ENCODE assay signal across 8 cellular contexts in the genomic region with DNA sequence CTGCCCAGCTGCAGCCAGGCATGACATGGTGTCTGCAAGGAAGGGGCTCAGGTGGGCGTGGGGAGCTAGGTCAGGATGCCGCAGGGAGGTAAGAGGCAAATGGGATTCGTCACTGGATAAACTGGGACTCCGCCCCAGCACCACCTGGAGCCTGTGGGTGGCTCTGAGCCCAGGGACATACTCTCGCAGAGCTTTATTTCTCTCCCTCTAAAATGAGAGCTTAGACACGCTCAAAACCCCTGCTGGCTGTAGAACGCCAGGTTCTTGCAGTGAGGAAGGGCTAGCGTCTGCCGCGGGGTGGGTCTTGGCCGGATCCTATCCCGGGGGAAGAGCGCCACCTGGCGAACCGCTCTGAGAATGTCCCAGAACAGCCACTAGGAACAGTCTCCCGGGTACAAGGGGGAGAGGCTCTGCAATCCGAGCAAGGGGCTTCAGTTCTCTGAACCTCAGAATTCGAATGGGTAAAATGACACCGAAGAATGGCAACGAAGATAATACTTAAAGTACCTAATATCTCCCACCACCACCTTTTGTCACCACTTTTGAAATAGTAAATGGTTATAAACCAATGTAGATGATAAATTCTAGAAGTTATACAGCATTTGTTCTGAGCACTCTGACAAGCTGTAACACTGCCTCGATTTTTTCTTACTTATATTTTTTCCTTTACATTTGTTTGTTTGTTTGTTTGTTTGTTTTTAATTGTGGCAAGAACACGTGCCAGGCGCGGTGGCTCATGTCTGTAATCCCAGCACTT. TPM values are rescaled to one million over a fixed set of nuclear protein-coding genes. Genes with fewer than 3 reads are reported as not detected.
A peak's percentile ranks its signal among the peaks of the same experiment; 100 is the strongest.
DNase-seq lines count a peak whose midpoint lies in the region; ATAC-seq, FAIRE-seq and TF ChIP-seq lines count a peak whose summit lies in the region.

No MANE protein-coding gene starts in this region.

- H3K9me3 ChIP-seq in colonic mucosa: no peaks in the 10 kb centered on the region

- peak; percentile 89 for FAIRE-seq in GM18507 (lab: Jason Lieb, UNC)

- peaks cover 5% of the 10 kb centered on the region for H3K4me1 ChIP-seq in colonic mucosa

- H3K4me3 ChIP-seq in colonic mucosa: peak overlapping the region; percentile 32

- peaks cover 5% of the 10 kb centered on the region for H3K9me3 Mint-ChIP-seq in activated CD4-positive, alpha-beta T cell treated with anti-CD3 and anti-CD28 coated beads, Interleukin-2, amount 10 ng/mL, durations not matched to agents 24 days and 14 days

- H3K27me3 Mint-ChIP-seq in activated CD4-positive, alpha-beta T cell treated with anti-CD3 and anti-CD28 coated beads, Interleukin-2, amount 10 ng/mL, durations not matched to agents 24 days and 14 days: peaks cover 5% of the 10 kb centered on the region

- H3K4me3 Mint-ChIP-seq in activated CD4-positive, alpha-beta T cell treated with anti-CD3 and anti-CD28 coated beads, Interleukin-2, amount 10 ng/mL, durations not matched to agents 24 days and 14 days: peak overlapping the region; percentile 36

- H3K27ac Mint-ChIP-seq in activated CD4-positive, alpha-beta T cell treated with anti-CD3 and anti-CD28 coated beads, Interleukin-2, amount 10 ng/mL, durations not matched to agents 24 days and 14 days: no peak overlapping the region

- ATAC-seq in HG03095 (IDR thresholded peaks at IDR 0.05; ENCODE audit: unreplicated experiment) (peak; percentile 80), left colon (peak; percentile 94)

- peaks cover 6% of the 10 kb centered on the region for H3K4me1 Mint-ChIP-seq in activated CD4-positive, alpha-beta T cell treated with anti-CD3 and anti-CD28 coated beads, Interleukin-2, amount 10 ng/mL, durations not matched to agents 24 days and 14 days

- no peaks in the 10 kb centered on the region for H3K36me3 Mint-ChIP-seq in activated CD4-positive, alpha-beta T cell treated with anti-CD3 and anti-CD28 coated beads, Interleukin-2, amount 10 ng/mL, durations not matched to agents 24 days and 14 days (ENCODE audit: low read depth)

- H3K36me3 ChIP-seq in colonic mucosa: no peaks in the 10 kb centered on the region

- intact Hi-C loops in activated CD4-positive, alpha-beta T cell treated with anti-CD3 and anti-CD28 coated beads, Interleukin-2, amount 10 ng/mL, durations not matched to agents 24 days and 14 days (cut with micrococcal nuclease): loop anchor here (1.0 to 10.0 kb wide), 3 partner anchors 238 to 331 kb away; no protein-coding TSS in a partner anchor
- intact Hi-C loops in colonic mucosa (cut with DNase I): loop anchor here (2.0 to 10.0 kb wide), 3 partner anchors 228 to 332 kb away; no protein-coding TSS in a partner anchor
- intact Hi-C loops in left colon (cut with DNase I, micrococcal nuclease): loop anchor here in 1 of 2 donors (2.0 kb wide), 1 partner anchor 332 kb away; no protein-coding TSS in a partner anchor

- DNase-seq in 8988T (peak; percentile 73), GM18507 (ENCODE audit: extremely low spot score, insufficient read length, low read depth) (peak; percentile 61), NCI-H446 treated with DMSO at 0.1 percent for 48 hours (lab: John Stamatoyannopoulos, UW) (peak; percentile 7), colonic mucosa (peak; percentile 79), left colon (peak; percentile 63 to 84)
- DNase-seq in activated CD4-positive, alpha-beta T cell treated with anti-CD3 and anti-CD28 coated beads, Interleukin-2, amount 10 ng/mL, durations not matched to agents 24 days and 14 days: peak; percentile 93
- DNase-seq in stimulated activated CD4-positive, alpha-beta T cell treated with anti-CD3 and anti-CD28 coated beads, Interleukin-1b, Interleukin-23, amount 100 ng/mL, for 48 hours: peak; percentile 77

- H3K27me3 ChIP-seq in colonic mucosa: no peaks in the 10 kb centered on the region

- no peak overlapping the region for H3K27ac ChIP-seq in colonic mucosa

- TF ChIP-seq CTCF in colonic mucosa (IDR thresholded peaks at IDR 0.05): peak; percentile 86

- peak overlapping the region; percentile 14 to 43 for H3K9ac ChIP-seq in colonic mucosa (ENCODE audit: low read depth in 2 of 2, low read length in 2 of 2)

RNA-seq across cellular contexts. Expression of a gene that starts 53.2 kb away (rescaled TPM):
- total RNA-seq in activated CD4-positive, alpha-beta T cell treated with anti-CD3 and anti-CD28 coated beads, Interleukin-2, amount 10 ng/mL, durations not matched to agents 24 days and 14 days: 0.40 and 0.45 TPM in 2 replicates
- 1 to 10 TPM; 5.7 to 6.1 TPM for total RNA-seq in colonic mucosa
- 1 to 10 TPM; 7.9 to 8.0 TPM for total RNA-seq in left colon

Comparison
In these comparisons a context has a peak if more than half of its experiments do, and no peak if none do; other contexts are left out.
1. DNase-seq: peak in every context shown above with its lines; median percentile 93 in activated CD4-positive, alpha-beta T cell treated with anti-CD3 and anti-CD28 coated beads, Interleukin-2, amount 10 ng/mL, durations not matched to agents 24 days and 14 days; 79 in colonic mucosa; 77 in stimulated activated CD4-positive, alpha-beta T cell treated with anti-CD3 and anti-CD28 coated beads, Interleukin-1b, Interleukin-23, amount 100 ng/mL, for 48 hours; 74 in left colon; 73 in 8988T; 61 in GM18507; 7 in NCI-H446 treated with DMSO at 0.1 percent for 48 hours.